ENCODE assay signal across 31 cellular contexts in genomic region chr7:49137978-49138377, GRCh38.
"Had no signal": no experiment of that assay in that cellular context is flagged by ENCODE, and none has a peak within 500 bp of the region (broad histone marks: within the 10 kb centered on the region; RNA-seq: fewer than 3 reads in every experiment).

No MANE protein-coding gene starts in this region.

- H3K4me1 Mint-ChIP-seq: naive B cell; naive thymus-derived CD8-positive, alpha-beta T cell; nephron progenitor cell; neural crest cell; stimulated activated memory B cell treated with anti-CD40 and anti-IgM and Interleukin-4, amounts not matched to agents 10 μg/mL and 1 μg/mL and 100 μg/mL, for 72 hours; stimulated activated naive CD8-positive, alpha-beta T cell treated with anti-CD3 and anti-CD28 coated beads, Interleukin-15, amount 100 ng/mL, for 72 hours had no signal

- H3K36me3 ChIP-seq: neutrophil, pancreas, prostate gland, right lobe of liver, sigmoid colon, spleen, suprapubic skin, tibial artery, transverse colon, upper lobe of right lung, uterus had no signal

- DNase-seq: naive B cell; naive thymus-derived CD8-positive, alpha-beta T cell; nephron progenitor cell; nucleus accumbens; pancreas; right cardiac atrium; right lobe of liver; sigmoid colon; spleen; stimulated activated CD4-positive, alpha-beta T cell treated with anti-CD3 and anti-CD28 coated beads, Interleukin-12 subunit alpha, Interleukin-12 subunit beta, amount 100 ng/mL, for 4 hours; stimulated activated CD4-positive, alpha-beta T cell treated with anti-CD3 and anti-CD28 coated beads, Interleukin-1b, Interleukin-23, amount 100 ng/mL, for 48 hours; stimulated activated CD4-positive, alpha-beta T cell treated with anti-CD3 and anti-CD28 coated beads, Interleukin-4, amount 100 ng/mL, for 1 hour; stimulated activated CD4-positive, alpha-beta T cell treated with anti-CD3 and anti-CD28 coated beads, Interleukin-4, amount 100 ng/mL, for 4 hours; stimulated activated CD8-positive, alpha-beta memory T cell treated with anti-CD3 and anti-CD28 coated beads, Interleukin-4, amount 100 ng/mL, for 48 hours; stimulated activated naive CD4-positive, alpha-beta T cell; stimulated activated naive CD8-positive, alpha-beta T cell treated with anti-CD3 and anti-CD28 coated beads, Interleukin-15, amount 100 ng/mL, for 72 hours; stimulated activated naive CD8-positive, alpha-beta T cell treated with anti-CD3 and anti-CD28 coated beads, Interleukin-15, Interleukin-2, amounts not matched to agents 100 U/mL and 50 U/mL, for 24 hours; substantia nigra; testis; tibial artery; transverse colon; upper lobe of right lung; uterus had no signal

- FAIRE-seq: pancreas had no signal

- H3K4me3 ChIP-seq: pancreas, prostate gland, right lobe of liver, sigmoid colon, smooth muscle cell, spleen, suprapubic skin, testis, tibial artery, transverse colon, upper lobe of right lung, uterus had no signal

- H3K27me3 ChIP-seq: neutrophil, pancreas, right lobe of liver, sigmoid colon, spleen, suprapubic skin, testis, tibial artery, transverse colon, upper lobe of right lung, uterus had no signal

- H3K27ac Mint-ChIP-seq: naive B cell; naive thymus-derived CD8-positive, alpha-beta T cell; natural killer cell treated with Interleukin-12 subunit alpha and Interleukin-12 subunit beta and Interleukin-15 and Interleukin-18, amount 100 ng/mL, for 72 hours; nephron progenitor cell; stimulated activated memory B cell treated with anti-CD40 and anti-IgM and Interleukin-4, amounts not matched to agents 10 μg/mL and 1 μg/mL and 100 μg/mL, for 72 hours; stimulated activated naive CD8-positive, alpha-beta T cell treated with anti-CD3 and anti-CD28 coated beads, Interleukin-15, amount 100 ng/mL, for 72 hours; type B pancreatic cell had no signal

- H3K36me3 Mint-ChIP-seq: naive B cell; naive thymus-derived CD8-positive, alpha-beta T cell; natural killer cell treated with Interleukin-12 subunit alpha and Interleukin-12 subunit beta and Interleukin-15 and Interleukin-18, amount 100 ng/mL, for 72 hours; stimulated activated memory B cell treated with anti-CD40 and anti-IgM and Interleukin-4, amounts not matched to agents 10 μg/mL and 1 μg/mL and 100 μg/mL, for 72 hours; type B pancreatic cell had no signal

- H3K4me2 ChIP-seq: smooth muscle cell had no signal

- H3K4me1 ChIP-seq: pancreas, prostate gland, right lobe of liver, sigmoid colon, spleen, suprapubic skin, testis, tibial artery, transverse colon, upper lobe of right lung, uterus had no signal

- H3K27me3 Mint-ChIP-seq: naive B cell; naive thymus-derived CD8-positive, alpha-beta T cell; natural killer cell treated with Interleukin-12 subunit alpha and Interleukin-12 subunit beta and Interleukin-15 and Interleukin-18, amount 100 ng/mL, for 72 hours; stimulated activated memory B cell treated with anti-CD40 and anti-IgM and Interleukin-4, amounts not matched to agents 10 μg/mL and 1 μg/mL and 100 μg/mL, for 72 hours; stimulated activated naive CD8-positive, alpha-beta T cell treated with anti-CD3 and anti-CD28 coated beads, Interleukin-15, amount 100 ng/mL, for 72 hours; type B pancreatic cell had no signal

- H3K9me3 ChIP-seq: neutrophil, pancreas, prostate gland, right lobe of liver, sigmoid colon, spleen, suprapubic skin, testis, tibial artery, transverse colon, upper lobe of right lung, uterus had no signal

- H3K4me3 Mint-ChIP-seq: naive B cell; naive thymus-derived CD8-positive, alpha-beta T cell; natural killer cell treated with Interleukin-12 subunit alpha and Interleukin-12 subunit beta and Interleukin-15 and Interleukin-18, amount 100 ng/mL, for 72 hours; nephron progenitor cell; neural crest cell; stimulated activated memory B cell treated with anti-CD40 and anti-IgM and Interleukin-4, amounts not matched to agents 10 μg/mL and 1 μg/mL and 100 μg/mL, for 72 hours; stimulated activated naive CD8-positive, alpha-beta T cell treated with anti-CD3 and anti-CD28 coated beads, Interleukin-15, amount 100 ng/mL, for 72 hours; type B pancreatic cell had no signal

- H3K27ac ChIP-seq: neutrophil, pancreas, prostate gland, right lobe of liver, sigmoid colon, spleen, suprapubic skin, testis, tibial artery, transverse colon, upper lobe of right lung, uterus had no signal

- H3K9me3 Mint-ChIP-seq: nephron progenitor cell, neural crest cell, type B pancreatic cell had no signal
